Comparison of ENCODE assay signal across 7 cellular contexts in the genomic region with DNA sequence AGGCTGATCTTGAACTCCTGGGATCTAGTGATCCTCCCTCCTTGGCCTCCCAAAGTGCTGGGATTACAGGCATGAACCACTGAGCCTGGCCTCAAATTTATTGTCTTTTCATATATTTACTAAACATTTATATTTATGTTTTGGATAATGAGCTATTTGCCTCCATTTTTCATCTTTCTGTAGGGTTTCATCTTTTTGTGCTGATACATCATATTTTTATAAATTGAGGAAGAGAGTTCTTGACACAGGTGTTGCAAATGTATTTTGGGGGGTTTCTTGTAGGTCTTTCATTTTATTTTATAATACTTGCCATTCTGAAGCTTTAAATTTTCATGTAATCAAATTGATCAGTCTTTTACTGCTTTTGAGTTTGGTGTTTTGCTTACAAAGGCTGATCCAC.
"Had no signal": no experiment of that assay in that cellular context is flagged by ENCODE, and none has a peak within 500 bp of the region (broad histone marks: within the 10 kb centered on the region; RNA-seq: fewer than 3 reads in every experiment).

No MANE protein-coding gene starts in this region.

- H2AFZ ChIP-seq: GM23248 had no signal

- FAIRE-seq: H54 had no signal

- H3K4me3 ChIP-seq: GM23248 had no signal

- DNase-seq: GM23248, GOT3, H9, HCEC 1CT, KG1 had no signal

- H3K9ac ChIP-seq: GM23248 had no signal

- H3K27ac ChIP-seq: GM23248, HL-60 had no signal
